30 cellular contexts compared by ENCODE assay signal in genomic region chr7:134196439-134196838, GRCh38.
"Had no signal": no experiment of that assay in that cellular context is flagged by ENCODE, and none has a peak within 500 bp of the region (broad histone marks: within the 10 kb centered on the region; RNA-seq: fewer than 3 reads in every experiment).

No MANE protein-coding gene starts in this region.

- H3K4me1 ChIP-seq: adrenal gland, body of pancreas, esophagus muscularis mucosa, foreskin keratinocyte, gastrocnemius medialis, heart left ventricle had no signal

- H3K27ac ChIP-seq: adrenal gland, body of pancreas, esophagus muscularis mucosa, foreskin keratinocyte, gastrocnemius medialis, heart left ventricle, WERI-Rb-1 had no signal

- ATAC-seq: activated CD4-positive, CD25-positive, alpha-beta regulatory T cell treated with anti-CD3 and anti-CD28 coated beads, Interleukin-2, amount 50 U/mL, for 24 hours; activated CD8-positive, alpha-beta T cell treated with anti-CD3 and anti-CD28 coated beads for 36 hours; activated naive CD8-positive, alpha-beta T cell treated with anti-CD3 and anti-CD28 coated beads, Interleukin-2, amount 50 U/mL, for 24 hours; activated T-cell treated with anti-CD3 and anti-CD28 coated beads, Interleukin-2, amount 50 U/mL, for 4 hours; activated T-helper 17 cell treated with anti-CD3 and anti-CD28 coated beads, Interleukin-2, amount 50 U/mL, for 72 hours; body of pancreas; effector memory CD8-positive, alpha-beta T cell; foreskin keratinocyte; gastrocnemius medialis; heart left ventricle had no signal

- H3K36me3 ChIP-seq: adrenal gland, esophagus muscularis mucosa, gastrocnemius medialis, heart left ventricle, WERI-Rb-1 had no signal

- H3K4me3 ChIP-seq: adrenal gland, body of pancreas, esophagus muscularis mucosa, gastrocnemius medialis, heart left ventricle had no signal

- H3K27me3 ChIP-seq: adrenal gland, body of pancreas, esophagus muscularis mucosa, foreskin keratinocyte, gastrocnemius medialis, heart left ventricle had no signal

- DNase-seq: activated B cell treated with CpG ODN at 0.5 μM for 24 hours; activated CD4-positive, alpha-beta T cell treated with anti-CD3 and anti-CD28 coated beads for 48 hours; activated CD4-positive, alpha-beta T cell treated with anti-CD3 and anti-CD28 coated beads, Interleukin-2, amount 50 U/mL, for 1 hour; activated CD4-positive, alpha-beta T cell treated with anti-CD3 and anti-CD28 coated beads, Interleukin-2, amount 50 U/mL, for 48 hours; activated CD8-positive, alpha-beta memory T cell treated with anti-CD3 and anti-CD28 coated beads for 24 hours; activated CD8-positive, alpha-beta T cell treated with anti-CD3 and anti-CD28 coated beads for 36 hours; activated effector memory CD4-positive, alpha-beta T cell treated with Interleukin-2 at 50 U/mL for 16 hours; activated naive CD4-positive, alpha-beta T cell treated with anti-CD3 and anti-CD28 coated beads for 36 hours; activated naive CD8-positive, alpha-beta T cell treated with anti-CD3 and anti-CD28 coated beads for 36 hours; activated naive CD8-positive, alpha-beta T cell treated with anti-CD3 and anti-CD28 coated beads, Interleukin-2, amount 50 U/mL, for 24 hours; activated T-cell treated with anti-CD3 and anti-CD28 coated beads, Interleukin-2, amount 50 U/mL, for 4 hours; adrenal gland; amygdala; aorta; body of pancreas; caudate nucleus; cortex of kidney; dermis blood vessel endothelial cell; effector CD4-positive, alpha-beta T cell; effector memory CD8-positive, alpha-beta T cell; erythroblast; foreskin keratinocyte; gastrocnemius medialis; glutamatergic neuron; heart left ventricle; T1000; WERI-Rb-1 had no signal

- H3K9me3 ChIP-seq: adrenal gland, body of pancreas, esophagus muscularis mucosa, gastrocnemius medialis, heart left ventricle had no signal
